Comparison of ENCODE assay signal across 1 cellular context in genomic region chr1:108316545-108316944, GRCh38.
TF ChIP-seq lines count a peak whose summit lies in the region.

No MANE protein-coding gene starts in this region.

TF ChIP-seq in K562, 482 proteins besides CTCF, POLR2A, EP300 and RAD21 (continued from another document):
- TF ChIP-seq TSHZ1 (CRISPR knock-in tag; IDR thresholded peaks at IDR 0.05) (no peak), MIER1 (IDR thresholded peaks at IDR 0.05; ENCODE audit: low read depth) (no peak), ZNF561 (CRISPR knock-in tag; conservative IDR thresholded peaks at IDR 0.05) (no peak)
